Comparison of ENCODE assay signal across 10 cellular contexts in the genomic region with DNA sequence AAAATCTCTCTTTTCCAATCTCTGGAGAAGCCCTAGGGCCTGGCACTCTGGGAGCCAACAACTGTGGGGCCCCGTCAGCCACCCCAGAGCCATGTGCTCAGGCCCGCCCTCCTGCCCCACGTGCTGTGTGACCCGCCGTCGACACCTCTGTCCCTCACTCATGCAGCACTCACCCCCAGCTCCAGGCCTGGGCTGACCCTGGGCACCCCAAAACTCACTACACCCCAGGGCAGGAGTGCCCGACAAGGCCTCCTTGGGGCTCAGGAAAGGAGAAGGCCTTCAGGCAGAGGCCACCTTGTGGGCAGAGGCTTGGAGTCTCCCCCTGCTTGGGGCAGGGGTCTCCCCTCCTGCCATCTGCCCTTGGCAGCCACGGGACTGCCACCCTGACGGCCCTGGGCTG. TPM values are rescaled to one million over a fixed set of nuclear protein-coding genes. Genes with fewer than 3 reads are reported as not detected.
DNase-seq lines count a peak whose midpoint lies in the region; ATAC-seq and TF ChIP-seq lines count a peak whose summit lies in the region.
"Had no signal": no experiment of that assay in that cellular context is flagged by ENCODE, and none has a peak within 500 bp of the region (broad histone marks: within the 10 kb centered on the region; RNA-seq: fewer than 3 reads in every experiment).

No MANE protein-coding gene starts in this region.

- no peaks in the 10 kb centered on the region for H3K36me3 ChIP-seq in Caco-2 (ENCODE audit: control insufficient read depth, insufficient read depth, low read length)
- no peaks in the 10 kb centered on the region for H3K36me3 ChIP-seq in mesendoderm (ENCODE audit: control insufficient read depth, insufficient read depth, low read length)
- no peaks in the 10 kb centered on the region for H3K36me3 ChIP-seq in thyroid gland
- no peaks in the 10 kb centered on the region for H3K36me3 ChIP-seq in gastrocnemius medialis
- H3K36me3 ChIP-seq: ovary had no signal

- no peak overlapping the region for H3K4me2 ChIP-seq in mesendoderm (ENCODE audit: low read length)

- no peak overlapping the region for H3K4ac ChIP-seq in mesendoderm (ENCODE audit: low read depth, low read length)

- peak overlapping the region; percentile 21 for H3K9ac ChIP-seq in mesendoderm (ENCODE audit: low read length)

- H3K9me3 ChIP-seq in Caco-2 (no peaks in the 10 kb centered on the region), thyroid gland (no peaks in the 10 kb centered on the region), gastrocnemius medialis (no peaks in the 10 kb centered on the region)
- H3K9me3 ChIP-seq: ovary had no signal

- peak overlapping the region; percentile 75 for H3K4me3 Mint-ChIP-seq in Caco-2 (ENCODE audit: unreplicated experiment)
- H3K4me3 Mint-ChIP-seq in activated T-helper 17 cell treated with anti-CD3 and anti-CD28 coated beads, Interleukin-2, amount 50 U/mL, for 72 hours, result peak overlapping the region; percentile 64

- H3K4me1 ChIP-seq in Caco-2, result peaks cover 10% of the 10 kb centered on the region; the same call in 1 of the 2 replicates
- peaks cover 1% of the 10 kb centered on the region for H3K4me1 ChIP-seq in mesendoderm (ENCODE audit: control insufficient read depth, low read depth, low read length)
- H3K4me1 ChIP-seq in thyroid gland, result peaks cover 14 to 29% of the 10 kb centered on the region in 2 donors
- H3K4me1 ChIP-seq in gastrocnemius medialis, result peaks cover 28 to 45% of the 10 kb centered on the region in 2 donors

- TF ChIP-seq CTCF in 22Rv1 (IDR thresholded peaks at IDR 0.05) (no peak), Caco-2 (IDR thresholded peaks at IDR 0.05; ENCODE audit: insufficient read depth in 1 of 2, low read depth in 1 of 2, low read length in 1 of 2, severe bottlenecking in 1 of 2, unreplicated experiment in 1 of 2) (no peak), thyroid gland (IDR thresholded peaks at IDR 0.05) (no peak), gastrocnemius medialis (IDR thresholded peaks at IDR 0.05 in 4 of 5, conservative IDR thresholded peaks at IDR 0.05 in 1 of 5) (no peak)

- BruUV-seq in Caco-2 (replicated peaks; lab: Mats Ljungman, UMichigan), result no TSS peak

- CTCF ChIA-PET in Caco-2 (lab: Charles Lee), result no interaction called here

- H3K4me3 ChIP-seq in Caco-2 (ENCODE audit: low read depth, low read length), result no peak overlapping the region
- no peak overlapping the region for H3K4me3 ChIP-seq in mesendoderm (ENCODE audit: low read length)
- H3K4me3 ChIP-seq in thyroid gland (replicated peaks in 1 of 3), result no peak overlapping the region
- H3K4me3 ChIP-seq in gastrocnemius medialis, result no peak overlapping the region

- WGBS in mesendoderm (ENCODE audit: extremely low coverage, insufficient coverage, low lambda C conversion rate), result no CpG with 5 or more reads among the region's 9 CpGs
- WGBS in thyroid gland, 2 donors, result 81 to 84% methylated on average over 8 to 9 of the region's 9 CpGs

- no peak overlapping the region for H2BK120ac ChIP-seq in mesendoderm (ENCODE audit: low read depth, low read length)

- POLR2A ChIA-PET in Caco-2 (lab: Charles Lee), result no interaction called here

- DNase-seq in Caco-2 (no peak), mesendoderm (no peak), thyroid gland (no peak), gastrocnemius medialis (no peak)
- no peak for DNase-seq in activated effector memory CD4-positive, alpha-beta T cell treated with anti-CD3 and anti-CD28 coated beads, Interleukin-2, amount 50 U/mL, for 16 hours
- DNase-seq: stimulated activated CD4-positive, alpha-beta T cell treated with anti-CD3 and anti-CD28 coated beads, Interleukin-15, amount 100 ng/mL, for 24 hours had no signal

- H3K27ac ChIP-seq in 22Rv1, result peak overlapping the region; percentile 56
- H3K27ac ChIP-seq in mesendoderm (ENCODE audit: low read depth, low read length), result no peak overlapping the region
- no peak overlapping the region for H3K27ac ChIP-seq in thyroid gland
- H3K27ac ChIP-seq in gastrocnemius medialis, result peak overlapping the region in 1 of 4 donors; percentile 32
- H3K27ac ChIP-seq: ovary had no signal

- peak overlapping the region; percentile 19 for H3K56ac ChIP-seq in mesendoderm (ENCODE audit: low read length)

- in situ Hi-C loops in gastrocnemius medialis (cut with MboI; ENCODE audit: low sequenced_read_pairs in 4 of 4), result no loop called here

- peaks cover 2% of the 10 kb centered on the region for H3K79me1 ChIP-seq in mesendoderm (ENCODE audit: low read length)

- no peak for ATAC-seq in activated T-helper 17 cell treated with anti-CD3 and anti-CD28 coated beads, Interleukin-2, amount 50 U/mL, for 72 hours (replicated peaks)
- ATAC-seq in gastrocnemius medialis (no peak), HG03280 (IDR thresholded peaks at IDR 0.05; ENCODE audit: unreplicated experiment) (no peak)

- no peaks in the 10 kb centered on the region for H3K27me3 Mint-ChIP-seq in Caco-2 (ENCODE audit: insufficient read depth, unreplicated experiment)
- peaks cover 2% of the 10 kb centered on the region for H3K27me3 Mint-ChIP-seq in activated T-helper 17 cell treated with anti-CD3 and anti-CD28 coated beads, Interleukin-2, amount 50 U/mL, for 72 hours

- H2BK15ac ChIP-seq in mesendoderm (replicated peaks; ENCODE audit: low read depth), result no peak overlapping the region

- no peaks in the 10 kb centered on the region for H3K4me1 Mint-ChIP-seq in Caco-2 (ENCODE audit: low read depth, unreplicated experiment)
- no peaks in the 10 kb centered on the region for H3K4me1 Mint-ChIP-seq in activated T-helper 17 cell treated with anti-CD3 and anti-CD28 coated beads, Interleukin-2, amount 50 U/mL, for 72 hours

- H4K5ac ChIP-seq in mesendoderm (ENCODE audit: low read length), result no peak overlapping the region

- H2AK5ac ChIP-seq in mesendoderm (ENCODE audit: low read length), result no peak overlapping the region

- no peak overlapping the region for H3K18ac ChIP-seq in mesendoderm (ENCODE audit: low read length)

- H3K23ac ChIP-seq in mesendoderm (ENCODE audit: low read length), result no peak overlapping the region

- no peak overlapping the region for H2BK5ac ChIP-seq in mesendoderm (ENCODE audit: low read length)

- peaks cover 11% of the 10 kb centered on the region for H3K36me3 Mint-ChIP-seq in Caco-2 (ENCODE audit: insufficient read depth, unreplicated experiment)
- H3K36me3 Mint-ChIP-seq in activated T-helper 17 cell treated with anti-CD3 and anti-CD28 coated beads, Interleukin-2, amount 50 U/mL, for 72 hours (ENCODE audit: low read depth), result no peaks in the 10 kb centered on the region

- intact Hi-C loops in Caco-2 (cut with micrococcal nuclease; ENCODE audit: unreplicated experiment) (no loop called here), thyroid gland (cut with DNase I) (no loop called here), gastrocnemius medialis (cut with DNase I; ENCODE audit: low total_unique reads) (loop anchor here (10.0 kb wide), 1 partner anchor 495 kb away; the partner anchor contains the start of gene SPON2)

- no peaks in the 10 kb centered on the region for H3K79me2 ChIP-seq in mesendoderm (ENCODE audit: control insufficient read depth, insufficient read depth, low read length)

- H3K9me3 Mint-ChIP-seq in Caco-2 (ENCODE audit: unreplicated experiment), result no peaks in the 10 kb centered on the region
- no peaks in the 10 kb centered on the region for H3K9me3 Mint-ChIP-seq in activated T-helper 17 cell treated with anti-CD3 and anti-CD28 coated beads, Interleukin-2, amount 50 U/mL, for 72 hours

- no peak overlapping the region for H4K8ac ChIP-seq in mesendoderm (ENCODE audit: low read depth, low read length)

- no peak for TF ChIP-seq POLR2A in thyroid gland (IDR thresholded peaks at IDR 0.05)
- TF ChIP-seq POLR2A in gastrocnemius medialis (IDR thresholded peaks at IDR 0.05), result no peak

- H3K27ac Mint-ChIP-seq in Caco-2 (ENCODE audit: unreplicated experiment), result no peak overlapping the region
- peak overlapping the region; percentile 61 for H3K27ac Mint-ChIP-seq in activated T-helper 17 cell treated with anti-CD3 and anti-CD28 coated beads, Interleukin-2, amount 50 U/mL, for 72 hours

- no peaks in the 10 kb centered on the region for H3K27me3 ChIP-seq in Caco-2 (replicated peaks; ENCODE audit: control insufficient read depth, insufficient read depth, low read length)
- no peaks in the 10 kb centered on the region for H3K27me3 ChIP-seq in mesendoderm (ENCODE audit: insufficient read depth, low read length, poor library complexity)
- H3K27me3 ChIP-seq in thyroid gland, result no peaks in the 10 kb centered on the region
- peaks cover 0 to 21% (median 6%) of the 10 kb centered on the region in 3 donors for H3K27me3 ChIP-seq in gastrocnemius medialis
- H3K27me3 ChIP-seq: ovary had no signal

RNA-seq across cellular contexts. Expression of gene MYL5, which starts 5.7 kb away (rescaled TPM):
- total RNA-seq in Caco-2 (2022), result 17.1 and 21.8 TPM in 2 replicates
- total RNA-seq in activated T-helper 17 cell treated with anti-CD3 and anti-CD28 coated beads, Interleukin-2, amount 50 U/mL, for 72 hours, result 10 to 100 TPM; 14.0 to 14.5 TPM
- 4.5 TPM for polyA plus RNA-seq in mesendoderm (2013, experiment 1 of 2)
- polyA plus RNA-seq in mesendoderm (2013, experiment 2 of 2), result 4.6 TPM
- 10 to 100 TPM; 13.0 to 17.5 (median 14.2) TPM for total RNA-seq in thyroid gland
- total RNA-seq in gastrocnemius medialis, result 10 to 100 TPM in 1 of 4 donors, 1 to 10 TPM in 3; 1.3 to 20.3 (median 3.6) TPM

RNA-seq across cellular contexts. Expression of gene ATP5ME, which starts 6.0 kb away (rescaled TPM):
- total RNA-seq in Caco-2 (2022) (244 and 257 TPM in 2 replicates), thyroid gland (100 to 1,000 TPM in 2 of 4 donors, 10 to 100 TPM in 2; 82.2 to 144 (median 106) TPM), gastrocnemius medialis (100 to 1,000 TPM in 1 of 4 donors, 10 to 100 TPM in 3; 24.7 to 172 (median 91.5) TPM)
- total RNA-seq in activated T-helper 17 cell treated with anti-CD3 and anti-CD28 coated beads, Interleukin-2, amount 50 U/mL, for 72 hours, result 100 to 1,000 TPM in 1 of 2 donors, 10 to 100 TPM in 1; 96.5 to 210 TPM
- 1,265 TPM for polyA plus RNA-seq in mesendoderm (2013, experiment 1 of 2)
- polyA plus RNA-seq in mesendoderm (2013, experiment 2 of 2), result 1,279 TPM

RNA-seq across cellular contexts. Expression of gene SLC49A3, which starts 8.9 kb away (rescaled TPM):
- total RNA-seq in Caco-2 (2022) (0.20 TPM in 1 of 2 replicates, not detected in the other), thyroid gland (10 to 100 TPM; 14.9 to 27.1 (median 18.3) TPM), gastrocnemius medialis (1 to 10 TPM; 1.3 to 3.4 (median 2.2) TPM)
- total RNA-seq in activated T-helper 17 cell treated with anti-CD3 and anti-CD28 coated beads, Interleukin-2, amount 50 U/mL, for 72 hours, result 1 to 10 TPM in 1 of 2 donors, under 1 TPM in 1; 0.61 to 1.4 TPM
- 0.91 TPM for polyA plus RNA-seq in mesendoderm (2013, experiment 1 of 2)
- polyA plus RNA-seq in mesendoderm (2013, experiment 2 of 2), result 0.84 TPM

RNA-seq across cellular contexts. Expression of gene PCGF3, which starts 25.5 kb away (rescaled TPM):
- 36.6 and 38.0 TPM in 2 replicates for total RNA-seq in Caco-2 (2022)
- total RNA-seq in activated T-helper 17 cell treated with anti-CD3 and anti-CD28 coated beads, Interleukin-2, amount 50 U/mL, for 72 hours, result 10 to 100 TPM; 34.4 to 35.3 TPM
- 30.3 TPM for polyA plus RNA-seq in mesendoderm (2013, experiment 1 of 2)
- polyA plus RNA-seq in mesendoderm (2013, experiment 2 of 2), result 31.4 TPM
- 10 to 100 TPM; 41.4 to 60.0 (median 50.2) TPM for total RNA-seq in thyroid gland
- 10 to 100 TPM; 14.5 to 31.9 (median 21.6) TPM for total RNA-seq in gastrocnemius medialis

RNA-seq across cellular contexts. Expression of gene PDE6B, which starts 54.7 kb away (rescaled TPM):
- total RNA-seq in Caco-2 (2022) (not detected in 2 replicates), thyroid gland (10 to 100 TPM in 2 of 4 donors, 1 to 10 TPM in 2; 6.4 to 26.4 (median 14.4) TPM), gastrocnemius medialis (not detected)
- total RNA-seq in activated T-helper 17 cell treated with anti-CD3 and anti-CD28 coated beads, Interleukin-2, amount 50 U/mL, for 72 hours, result 10 to 100 TPM in 1 of 2 donors, 1 to 10 TPM in 1; 5.8 to 10.8 TPM
- 0.93 TPM for polyA plus RNA-seq in mesendoderm (2013, experiment 1 of 2)
- polyA plus RNA-seq in mesendoderm (2013, experiment 2 of 2), result 1.2 TPM
